Comparison of ENCODE assay signal across 23 cellular contexts in genomic region chr9:133962341-133962740, GRCh38.
"Had no signal": no experiment of that assay in that cellular context is flagged by ENCODE, and none has a peak within 500 bp of the region (broad histone marks: within the 10 kb centered on the region; RNA-seq: fewer than 3 reads in every experiment).

No MANE protein-coding gene starts in this region.

- H3K4me3 ChIP-seq: body of pancreas, mucosa of descending colon, skin epidermis had no signal

- H3K4me3 Mint-ChIP-seq: activated CD8-positive, alpha-beta T cell treated with anti-CD3 and anti-CD28 coated beads for 36 hours; activated naive CD8-positive, alpha-beta T cell treated with anti-CD3 and anti-CD28 coated beads, Interleukin-2, amount 10 ng/mL, durations not matched to agents 7 days and 5 days; activated T-cell treated with anti-CD3 and anti-CD28 coated beads, Interleukin-2, amount 50 U/mL, for 24 hours; endodermal cell; stimulated activated effector memory CD8-positive, alpha-beta T cell treated with anti-CD3 and anti-CD28 coated beads, Interleukin-12 subunit alpha, Interleukin-12 subunit beta, amount 100 ng/mL, for 72 hours; T-cell had no signal

- H3K27me3 Mint-ChIP-seq: activated B cell treated with CpG ODN at 0.5 μM for 24 hours; activated CD8-positive, alpha-beta T cell treated with anti-CD3 and anti-CD28 coated beads for 36 hours; activated naive CD8-positive, alpha-beta T cell treated with anti-CD3 and anti-CD28 coated beads, Interleukin-2, amount 10 ng/mL, durations not matched to agents 7 days and 5 days; activated T-cell treated with anti-CD3 and anti-CD28 coated beads, Interleukin-2, amount 50 U/mL, for 24 hours; naive B cell; progenitor cell of endocrine pancreas had no signal

- H3K9me3 ChIP-seq: body of pancreas had no signal

- H3K27ac ChIP-seq: epithelial cell of prostate, skin epidermis had no signal

- H3K27ac Mint-ChIP-seq: activated CD8-positive, alpha-beta T cell treated with anti-CD3 and anti-CD28 coated beads for 36 hours; activated naive CD8-positive, alpha-beta T cell treated with anti-CD3 and anti-CD28 coated beads, Interleukin-2, amount 10 ng/mL, durations not matched to agents 7 days and 5 days; activated T-cell treated with anti-CD3 and anti-CD28 coated beads, Interleukin-2, amount 50 U/mL, for 24 hours; activated T-helper 2 cell treated with anti-CD3 and anti-CD28 coated beads, Interferon-gamma antibody, Interleukin-2, Interleukin-4, amounts not matched to agents 10 μg/mL and 5 μg/mL and 100 μg/mL, durations not matched to agents 14 hours and 24 hours and 36 hours; endodermal cell; stimulated activated effector memory CD8-positive, alpha-beta T cell treated with anti-CD3 and anti-CD28 coated beads, Interleukin-12 subunit alpha, Interleukin-12 subunit beta, amount 100 ng/mL, for 72 hours; T-cell had no signal

- H3K27me3 ChIP-seq: body of pancreas had no signal

- ATAC-seq: activated CD8-positive, alpha-beta T cell treated with anti-CD3 and anti-CD28 coated beads for 36 hours; body of pancreas; left lobe of liver; mucosa of descending colon; stimulated activated effector memory CD8-positive, alpha-beta T cell treated with anti-CD3 and anti-CD28 coated beads, Interleukin-12 subunit alpha, Interleukin-12 subunit beta, amount 100 ng/mL, for 72 hours; T-cell had no signal

- DNase-seq: activated B cell treated with CpG ODN at 0.5 μM for 24 hours; activated CD4-positive, alpha-beta T cell treated with anti-CD3 and anti-CD28 coated beads for 4 hours; activated CD8-positive, alpha-beta T cell treated with anti-CD3 and anti-CD28 coated beads for 36 hours; activated naive CD4-positive, alpha-beta T cell treated with Interleukin-2 at 50 U/mL for 16 hours; activated naive CD8-positive, alpha-beta T cell treated with anti-CD3 and anti-CD28 coated beads, Interleukin-2, amount 10 ng/mL, durations not matched to agents 7 days and 5 days; activated T-cell treated with anti-CD3 and anti-CD28 coated beads, Interleukin-2, amount 50 U/mL, for 24 hours; amygdala; body of pancreas; caudate nucleus; endodermal cell; foreskin fibroblast; hypothalamus; islet precursor cell; naive B cell; stimulated activated CD4-positive, alpha-beta T cell treated with anti-CD3 and anti-CD28 coated beads, Interleukin-4, amount 100 ng/mL, for 24 hours; T-cell had no signal

- H3K4me1 Mint-ChIP-seq: activated naive CD8-positive, alpha-beta T cell treated with anti-CD3 and anti-CD28 coated beads, Interleukin-2, amount 10 ng/mL, durations not matched to agents 7 days and 5 days had no signal

- H3K36me3 Mint-ChIP-seq: activated naive CD8-positive, alpha-beta T cell treated with anti-CD3 and anti-CD28 coated beads, Interleukin-2, amount 10 ng/mL, durations not matched to agents 7 days and 5 days; stimulated activated effector memory CD8-positive, alpha-beta T cell treated with anti-CD3 and anti-CD28 coated beads, Interleukin-12 subunit alpha, Interleukin-12 subunit beta, amount 100 ng/mL, for 72 hours had no signal
